Comparison of ENCODE assay signal across 26 cellular contexts in genomic region chr11:29963068-29963467, GRCh38. TPM values are rescaled to one million over a fixed set of nuclear protein-coding genes. Genes with fewer than 3 reads are reported as not detected.
"Had no signal": no experiment of that assay in that cellular context is flagged by ENCODE, and none has a peak within 500 bp of the region (broad histone marks: within the 10 kb centered on the region; RNA-seq: fewer than 3 reads in every experiment).

No MANE protein-coding gene starts in this region.

- H3K9me3 ChIP-seq: stomach, suprapubic skin, testis, thoracic aorta, thyroid gland, tibial artery, tibial nerve, transverse colon, upper lobe of left lung, upper lobe of right lung, uterus, vagina had no signal

- H3K4me1 ChIP-seq: stomach, suprapubic skin, testis, thyroid gland, tibial artery, tibial nerve, transverse colon, upper lobe of left lung, upper lobe of right lung, uterus, vagina had no signal

- H3K36me3 ChIP-seq: stomach, suprapubic skin, thoracic aorta, thyroid gland, tibial artery, tibial nerve, transverse colon, upper lobe of left lung, upper lobe of right lung, uterus, vagina had no signal

- H3K27me3 ChIP-seq: stomach, suprapubic skin, testis, thyroid gland, tibial artery, tibial nerve, transverse colon, upper lobe of left lung, upper lobe of right lung, uterus, vagina had no signal

- H3K27ac ChIP-seq: stomach, suprapubic skin, testis, thoracic aorta, thyroid gland, tibial artery, tibial nerve, transverse colon, upper lobe of left lung, upper lobe of right lung, uterus, vagina had no signal

- ATAC-seq: stimulated activated effector memory CD8-positive, alpha-beta T cell treated with anti-CD3 and anti-CD28 coated beads, Interleukin-12 subunit alpha, Interleukin-12 subunit beta, amount 100 ng/mL, for 72 hours; stimulated activated memory B cell treated with anti-CD40 and anti-IgM and Interleukin-4, amounts not matched to agents 10 μg/mL and 1 μg/mL and 100 μg/mL, for 72 hours; stimulated activated naive B cell treated with anti-CD40 and anti-IgM and Interleukin-4, amounts not matched to agents 10 μg/mL and 1 μg/mL and 100 μg/mL, for 72 hours; stimulated activated naive CD8-positive, alpha-beta T cell treated with anti-CD3 and anti-CD28 coated beads, Interleukin-15, amount 100 ng/mL, for 72 hours; upper lobe of right lung had no signal

- H3K4me3 ChIP-seq: stomach, suprapubic skin, testis, thoracic aorta, thyroid gland, tibial artery, tibial nerve, transverse colon, upper lobe of left lung, upper lobe of right lung, uterus, vagina had no signal

- DNase-seq: stimulated activated CD4-positive, alpha-beta T cell treated with anti-CD3 and anti-CD28 coated beads, Interleukin-2, amount 100 ng/mL, for 48 hours; stimulated activated CD4-positive, alpha-beta T cell treated with anti-CD3 and anti-CD28 coated beads, Interleukin-4, amount 100 ng/mL, for 1 hour; stimulated activated CD4-positive, alpha-beta T cell treated with anti-CD3 and anti-CD28 coated beads, Interleukin-4, amount 100 ng/mL, for 24 hours; stimulated activated CD4-positive, alpha-beta T cell treated with anti-CD3 and anti-CD28 coated beads, Interleukin-4, amount 100 ng/mL, for 4 hours; stimulated activated CD8-positive, alpha-beta memory T cell treated with anti-CD3 and anti-CD28 coated beads, Interleukin-4, amount 100 ng/mL, for 48 hours; stimulated activated naive B cell treated with anti-CD40 and anti-IgM and Interleukin-4, amounts not matched to agents 10 μg/mL and 1 μg/mL and 100 μg/mL, for 72 hours; stimulated activated naive CD4-positive, alpha-beta T cell; stimulated activated naive CD4-positive, alpha-beta T cell treated with Interleukin-2 at 50 U/mL for 16 hours; stimulated activated naive CD8-positive, alpha-beta T cell treated with anti-CD3 and anti-CD28 coated beads, Interleukin-15, amount 100 ng/mL, for 72 hours; stomach; substantia nigra; testis; thyroid gland; tibial artery; transverse colon; trophoblast cell; upper lobe of left lung; upper lobe of right lung; uterus had no signal

RNA-seq across cellular contexts. Expression of gene KCNA4, which starts 53.8 kb away (rescaled TPM):
- total RNA-seq: transverse colon, ureter, vagina had no signal
- polyA plus RNA-seq: stomach had no signal
